11 cellular contexts compared by ENCODE assay signal in genomic region chr6:20661721-20662120, GRCh38.
DNase-seq lines count a peak whose midpoint lies in the region; ATAC-seq and TF ChIP-seq lines count a peak whose summit lies in the region.
"Had no signal": no experiment of that assay in that cellular context is flagged by ENCODE, and none has a peak within 500 bp of the region (broad histone marks: within the 10 kb centered on the region; RNA-seq: fewer than 3 reads in every experiment).

No MANE protein-coding gene starts in this region.

- BruUV-seq in OCI-LY7 (replicated peaks; lab: Mats Ljungman, UMichigan): no TSS peak

- no peaks in the 10 kb centered on the region for H3K36me3 Mint-ChIP-seq in brain

- TF ChIP-seq CTCF in brain (conservative IDR thresholded peaks at IDR 0.05) (no peak), OCI-LY7 (conservative IDR thresholded peaks at IDR 0.05; ENCODE audit: low read length) (no peak)

- H3K4me2 ChIP-seq in Karpas-422 (ENCODE audit: low read depth, low read length, poor library complexity, severe bottlenecking): no peak overlapping the region
- H3K4me2 ChIP-seq in OCI-LY7 (ENCODE audit: low read length): no peak overlapping the region

- ATAC-seq in GM21515 (IDR thresholded peaks at IDR 0.05; ENCODE audit: unreplicated experiment): no peak

- peaks cover 7% of the 10 kb centered on the region; the same call in 1 of the 2 replicates for H3K4me1 ChIP-seq in Karpas-422 (ENCODE audit: low read length)
- no peaks in the 10 kb centered on the region for H3K4me1 ChIP-seq in OCI-LY7 (ENCODE audit: insufficient read depth, low read length, poor library complexity, severe bottlenecking)

- peak overlapping the region in 1 of 5 experiments; percentile 26 for H3K4me3 Mint-ChIP-seq in brain
- H3K4me3 Mint-ChIP-seq: naive B cell; T-helper 2 cell treated with Interferon-gamma antibody and Interleukin-4, amounts not matched to agents 5 μg/mL and 100 μg/mL, for 36 hours had no signal

- CTCF ChIA-PET in OCI-LY7 (lab: Charles Lee; ENCODE audit: unreplicated experiment): no interaction called here

- H3K36me3 ChIP-seq in Karpas-422 (ENCODE audit: insufficient read depth, low read length) (no peaks in the 10 kb centered on the region), OCI-LY7 (ENCODE audit: insufficient read depth, low read length) (no peaks in the 10 kb centered on the region)

- H3K9me3 ChIP-seq in Karpas-422 (ENCODE audit: low read length) (no peaks in the 10 kb centered on the region), OCI-LY7 (ENCODE audit: low read length) (no peaks in the 10 kb centered on the region)

- no peaks in the 10 kb centered on the region for H3K27me3 Mint-ChIP-seq in brain
- H3K27me3 Mint-ChIP-seq: naive B cell had no signal

- no peak overlapping the region for H3K27ac ChIP-seq in Karpas-422 (ENCODE audit: low read length)
- no peak overlapping the region for H3K27ac ChIP-seq in OCI-LY7 (ENCODE audit: low read depth, low read length, poor library complexity, severe bottlenecking)

- no peaks in the 10 kb centered on the region for H3K9me3 Mint-ChIP-seq in brain
- H3K9me3 Mint-ChIP-seq: T-helper 2 cell treated with Interferon-gamma antibody and Interleukin-4, amounts not matched to agents 5 μg/mL and 100 μg/mL, for 36 hours had no signal

- H3K4me3 ChIP-seq in Karpas-422 (ENCODE audit: low read length) (no peak overlapping the region), OCI-LY7 (ENCODE audit: low read depth, low read length, poor library complexity, severe bottlenecking) (no peak overlapping the region)

- H4K20me1 ChIP-seq in Karpas-422 (ENCODE audit: insufficient read depth, low read depth, low read length) (no peaks in the 10 kb centered on the region), OCI-LY7 (ENCODE audit: insufficient read depth, low read length) (no peaks in the 10 kb centered on the region)

- peak overlapping the region in 3 of 5 experiments; percentile 4 to 66 (median 64) for H3K27ac Mint-ChIP-seq in brain
- H3K27ac Mint-ChIP-seq: T-helper 2 cell treated with Interferon-gamma antibody and Interleukin-4, amounts not matched to agents 5 μg/mL and 100 μg/mL, for 36 hours had no signal

- peaks cover 53% of the 10 kb centered on the region for H3K4me1 Mint-ChIP-seq in brain

- H2AFZ ChIP-seq in Karpas-422 (ENCODE audit: low read length): no peak overlapping the region
- H2AFZ ChIP-seq in OCI-LY7 (ENCODE audit: low read length): no peak overlapping the region

- intact Hi-C loops in OCI-LY7 (cut with micrococcal nuclease; ENCODE audit: unreplicated experiment): no loop called here

- POLR2A ChIA-PET in OCI-LY7 (lab: Charles Lee): no interaction called here

- DNase-seq in DMS153 treated with DMSO at 0.1 percent for 48 hours (lab: John Stamatoyannopoulos, UW; ENCODE audit: unreplicated experiment) (peak; percentile 74), NCI-H1930 (lab: John Stamatoyannopoulos, UW) (peak; percentile 83 to 90), midbrain (lab: John Stamatoyannopoulos, UW) (peak; percentile 20), erythroblast (lab: John Stamatoyannopoulos, UW) (no peak), Karpas-422 (no peak), OCI-LY7 (ENCODE audit: low spot score) (no peak)
- DNase-seq: C1 segment of cervical spinal cord, naive B cell had no signal

- H3K9me2 ChIP-seq in Karpas-422 (replicated peaks; ENCODE audit: insufficient read depth, low read length): no peaks in the 10 kb centered on the region
- no peaks in the 10 kb centered on the region for H3K9me2 ChIP-seq in OCI-LY7 (ENCODE audit: insufficient read depth, low read length)

- H3K79me2 ChIP-seq in Karpas-422 (ENCODE audit: low read length) (peaks cover 5% of the 10 kb centered on the region; the same call in 1 of the 2 replicates), OCI-LY7 (ENCODE audit: insufficient read depth, low read depth, low read length) (no peaks in the 10 kb centered on the region)

- no peak for TF ChIP-seq POLR2A in erythroblast (IDR thresholded peaks at IDR 0.05; ENCODE audit: low read length)

- H3K9ac ChIP-seq in Karpas-422 (ENCODE audit: low read length): no peak overlapping the region

- H3K27me3 ChIP-seq in Karpas-422 (ENCODE audit: low read length): no peaks in the 10 kb centered on the region

Comparison
In these comparisons a context has a peak if more than half of its experiments do, and no peak if none do; other contexts are left out.
1. DNase-seq: peak in DMS153 treated with DMSO at 0.1 percent for 48 hours (single experiment), NCI-H1930 (2 of 2) and midbrain (single experiment); none in erythroblast (0 of 2), Karpas-422 (single experiment) and OCI-LY7 (single experiment).